In the genomic region with DNA sequence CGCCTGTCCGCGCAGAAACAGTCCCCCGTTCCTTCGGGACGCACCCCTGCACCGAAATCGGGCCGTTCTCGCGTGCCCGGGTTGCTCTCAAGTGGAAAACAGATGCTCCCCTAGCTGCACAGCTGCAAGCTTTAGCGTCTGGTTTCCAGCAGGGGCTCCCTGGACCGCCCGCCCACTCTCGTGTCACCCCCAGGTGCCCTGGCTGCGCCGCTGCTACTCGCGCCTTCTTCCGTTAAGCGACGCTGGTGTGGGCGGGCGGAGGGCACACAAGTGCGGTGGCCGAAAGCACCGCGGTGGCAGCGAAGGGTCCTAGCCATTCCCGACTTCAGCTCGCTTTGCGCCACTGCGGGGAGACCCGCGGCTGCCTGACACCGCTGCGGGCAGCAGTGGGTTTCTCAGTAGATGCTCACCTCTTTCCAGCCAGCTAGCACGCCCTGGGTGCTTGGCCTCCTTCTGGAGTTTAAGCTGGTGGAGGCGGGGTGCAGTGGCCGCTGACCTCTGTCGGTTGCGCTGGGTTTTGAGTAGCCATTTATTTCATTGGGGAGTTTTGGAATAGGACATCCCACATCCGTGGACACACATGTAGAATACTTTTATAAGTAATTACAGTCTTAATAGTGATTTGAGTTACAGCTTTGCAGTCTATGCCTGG, we compare ENCODE assay signal across 1 cellular context.
TF ChIP-seq lines count a peak whose summit lies in the region.

No MANE protein-coding gene starts in this region.

TF ChIP-seq in HepG2, 621 proteins besides CTCF, POLR2A, EP300 and RAD21 (continued from another document and continues in another):
- TF ChIP-seq, protein P1, sequence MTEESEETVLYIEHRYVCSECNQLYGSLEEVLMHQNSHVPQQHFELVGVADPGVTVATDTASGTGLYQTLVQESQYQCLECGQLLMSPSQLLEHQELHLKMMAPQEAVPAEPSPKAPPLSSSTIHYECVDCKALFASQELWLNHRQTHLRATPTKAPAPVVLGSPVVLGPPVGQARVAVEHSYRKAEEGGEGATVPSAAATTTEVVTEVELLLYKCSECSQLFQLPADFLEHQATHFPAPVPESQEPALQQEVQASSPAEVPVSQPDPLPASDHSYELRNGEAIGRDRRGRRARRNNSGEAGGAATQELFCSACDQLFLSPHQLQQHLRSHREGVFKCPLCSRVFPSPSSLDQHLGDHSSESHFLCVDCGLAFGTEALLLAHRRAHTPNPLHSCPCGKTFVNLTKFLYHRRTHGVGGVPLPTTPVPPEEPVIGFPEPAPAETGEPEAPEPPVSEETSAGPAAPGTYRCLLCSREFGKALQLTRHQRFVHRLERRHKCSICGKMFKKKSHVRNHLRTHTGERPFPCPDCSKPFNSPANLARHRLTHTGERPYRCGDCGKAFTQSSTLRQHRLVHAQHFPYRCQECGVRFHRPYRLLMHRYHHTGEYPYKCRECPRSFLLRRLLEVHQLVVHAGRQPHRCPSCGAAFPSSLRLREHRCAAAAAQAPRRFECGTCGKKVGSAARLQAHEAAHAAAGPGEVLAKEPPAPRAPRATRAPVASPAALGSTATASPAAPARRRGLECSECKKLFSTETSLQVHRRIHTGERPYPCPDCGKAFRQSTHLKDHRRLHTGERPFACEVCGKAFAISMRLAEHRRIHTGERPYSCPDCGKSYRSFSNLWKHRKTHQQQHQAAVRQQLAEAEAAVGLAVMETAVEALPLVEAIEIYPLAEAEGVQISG (CRISPR knock-in tag; IDR thresholded peaks at IDR 0.05) = peak; percentile 46
- TF ChIP-seq, protein P2, sequence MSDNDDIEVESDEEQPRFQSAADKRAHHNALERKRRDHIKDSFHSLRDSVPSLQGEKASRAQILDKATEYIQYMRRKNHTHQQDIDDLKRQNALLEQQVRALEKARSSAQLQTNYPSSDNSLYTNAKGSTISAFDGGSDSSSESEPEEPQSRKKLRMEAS (IDR thresholded peaks at IDR 0.05) = peak; percentile 35; the same call in 1 of the 2 replicates
- no peak for TF ChIP-seq SIX1 (CRISPR knock-in tag; IDR thresholded peaks at IDR 0.05; ENCODE audit: borderline replicate concordance)
- TF ChIP-seq HMG20B (CRISPR knock-in tag; conservative IDR thresholded peaks at IDR 0.05) = no peak
- TF ChIP-seq, protein P3, sequence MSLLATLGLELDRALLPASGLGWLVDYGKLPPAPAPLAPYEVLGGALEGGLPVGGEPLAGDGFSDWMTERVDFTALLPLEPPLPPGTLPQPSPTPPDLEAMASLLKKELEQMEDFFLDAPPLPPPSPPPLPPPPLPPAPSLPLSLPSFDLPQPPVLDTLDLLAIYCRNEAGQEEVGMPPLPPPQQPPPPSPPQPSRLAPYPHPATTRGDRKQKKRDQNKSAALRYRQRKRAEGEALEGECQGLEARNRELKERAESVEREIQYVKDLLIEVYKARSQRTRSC (CRISPR knock-in tag; IDR thresholded peaks at IDR 0.05; ENCODE audit: low read depth) = no peak
- TF ChIP-seq ZNF788 (CRISPR knock-in tag; IDR thresholded peaks at IDR 0.05; ENCODE audit: borderline replicate concordance) = peak; percentile 38; the same call in 1 of the 2 replicates
- no peak; the same call in 1 of the 2 replicates for TF ChIP-seq ZNF263 (CRISPR knock-in tag; IDR thresholded peaks at IDR 0.05)
- TF ChIP-seq CEBPG (CRISPR knock-in tag; IDR thresholded peaks at IDR 0.05) = no peak
- TF ChIP-seq, protein P4, sequence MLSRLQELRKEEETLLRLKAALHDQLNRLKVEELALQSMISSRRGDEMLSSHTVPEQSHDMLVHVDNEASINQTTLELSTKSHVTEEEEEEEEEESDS (CRISPR knock-in tag; IDR thresholded peaks at IDR 0.05; ENCODE audit: borderline replicate concordance) = no peak
- TF ChIP-seq ZNF446 (CRISPR knock-in tag; IDR thresholded peaks at IDR 0.05) = peak; percentile 84; the same call in 1 of the 2 replicates
- 0 out of 2 replicates have a peak, but pooled peaks have one; percentile 12 for TF ChIP-seq NCOA2 (CRISPR knock-in tag; IDR thresholded peaks at IDR 0.05)
- TF ChIP-seq TOPORS (CRISPR knock-in tag; IDR thresholded peaks at IDR 0.05) = peak; percentile 26; the same call in 1 of the 2 replicates
- TF ChIP-seq ZNF543 (CRISPR knock-in tag; IDR thresholded peaks at IDR 0.05) = no peak
- no peak for TF ChIP-seq FOXK2 (IDR thresholded peaks at IDR 0.05)
- TF ChIP-seq RAD51 (IDR thresholded peaks at IDR 0.05; ENCODE audit: borderline replicate concordance) = no peak
- TF ChIP-seq, protein P5, sequence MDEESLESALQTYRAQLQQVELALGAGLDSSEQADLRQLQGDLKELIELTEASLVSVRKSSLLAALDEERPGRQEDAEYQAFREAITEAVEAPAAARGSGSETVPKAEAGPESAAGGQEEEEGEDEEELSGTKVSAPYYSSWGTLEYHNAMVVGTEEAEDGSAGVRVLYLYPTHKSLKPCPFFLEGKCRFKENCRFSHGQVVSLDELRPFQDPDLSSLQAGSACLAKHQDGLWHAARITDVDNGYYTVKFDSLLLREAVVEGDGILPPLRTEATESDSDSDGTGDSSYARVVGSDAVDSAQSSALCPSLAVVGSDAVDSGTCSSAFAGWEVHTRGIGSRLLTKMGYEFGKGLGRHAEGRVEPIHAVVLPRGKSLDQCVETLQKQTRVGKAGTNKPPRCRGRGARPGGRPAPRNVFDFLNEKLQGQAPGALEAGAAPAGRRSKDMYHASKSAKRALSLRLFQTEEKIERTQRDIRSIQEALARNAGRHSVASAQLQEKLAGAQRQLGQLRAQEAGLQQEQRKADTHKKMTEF (CRISPR knock-in tag; IDR thresholded peaks at IDR 0.05) = peak; percentile 75; the same call in 1 of the 2 replicates
- TF ChIP-seq ZNF33B (CRISPR knock-in tag; IDR thresholded peaks at IDR 0.05) = peak; percentile 74; the same call in 1 of the 2 replicates
- peak; percentile 40; the same call in 1 of the 2 replicates for TF ChIP-seq ELF3 (CRISPR knock-in tag; IDR thresholded peaks at IDR 0.05)
- TF ChIP-seq, protein P6, sequence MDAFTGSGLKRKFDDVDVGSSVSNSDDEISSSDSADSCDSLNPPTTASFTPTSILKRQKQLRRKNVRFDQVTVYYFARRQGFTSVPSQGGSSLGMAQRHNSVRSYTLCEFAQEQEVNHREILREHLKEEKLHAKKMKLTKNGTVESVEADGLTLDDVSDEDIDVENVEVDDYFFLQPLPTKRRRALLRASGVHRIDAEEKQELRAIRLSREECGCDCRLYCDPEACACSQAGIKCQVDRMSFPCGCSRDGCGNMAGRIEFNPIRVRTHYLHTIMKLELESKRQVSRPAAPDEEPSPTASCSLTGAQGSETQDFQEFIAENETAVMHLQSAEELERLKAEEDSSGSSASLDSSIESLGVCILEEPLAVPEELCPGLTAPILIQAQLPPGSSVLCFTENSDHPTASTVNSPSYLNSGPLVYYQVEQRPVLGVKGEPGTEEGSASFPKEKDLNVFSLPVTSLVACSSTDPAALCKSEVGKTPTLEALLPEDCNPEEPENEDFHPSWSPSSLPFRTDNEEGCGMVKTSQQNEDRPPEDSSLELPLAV (CRISPR knock-in tag; conservative IDR thresholded peaks at IDR 0.05; ENCODE audit: low read depth) = no peak
- TF ChIP-seq U2AF1 (optimal IDR thresholded peaks at IDR 0.05; ENCODE audit: low read depth, low read length) = peak; percentile 52
- TF ChIP-seq AHR (CRISPR knock-in tag; IDR thresholded peaks at IDR 0.05) = no peak
- no peak for TF ChIP-seq ZNF343 (CRISPR knock-in tag; IDR thresholded peaks at IDR 0.05)
- TF ChIP-seq, protein P7, sequence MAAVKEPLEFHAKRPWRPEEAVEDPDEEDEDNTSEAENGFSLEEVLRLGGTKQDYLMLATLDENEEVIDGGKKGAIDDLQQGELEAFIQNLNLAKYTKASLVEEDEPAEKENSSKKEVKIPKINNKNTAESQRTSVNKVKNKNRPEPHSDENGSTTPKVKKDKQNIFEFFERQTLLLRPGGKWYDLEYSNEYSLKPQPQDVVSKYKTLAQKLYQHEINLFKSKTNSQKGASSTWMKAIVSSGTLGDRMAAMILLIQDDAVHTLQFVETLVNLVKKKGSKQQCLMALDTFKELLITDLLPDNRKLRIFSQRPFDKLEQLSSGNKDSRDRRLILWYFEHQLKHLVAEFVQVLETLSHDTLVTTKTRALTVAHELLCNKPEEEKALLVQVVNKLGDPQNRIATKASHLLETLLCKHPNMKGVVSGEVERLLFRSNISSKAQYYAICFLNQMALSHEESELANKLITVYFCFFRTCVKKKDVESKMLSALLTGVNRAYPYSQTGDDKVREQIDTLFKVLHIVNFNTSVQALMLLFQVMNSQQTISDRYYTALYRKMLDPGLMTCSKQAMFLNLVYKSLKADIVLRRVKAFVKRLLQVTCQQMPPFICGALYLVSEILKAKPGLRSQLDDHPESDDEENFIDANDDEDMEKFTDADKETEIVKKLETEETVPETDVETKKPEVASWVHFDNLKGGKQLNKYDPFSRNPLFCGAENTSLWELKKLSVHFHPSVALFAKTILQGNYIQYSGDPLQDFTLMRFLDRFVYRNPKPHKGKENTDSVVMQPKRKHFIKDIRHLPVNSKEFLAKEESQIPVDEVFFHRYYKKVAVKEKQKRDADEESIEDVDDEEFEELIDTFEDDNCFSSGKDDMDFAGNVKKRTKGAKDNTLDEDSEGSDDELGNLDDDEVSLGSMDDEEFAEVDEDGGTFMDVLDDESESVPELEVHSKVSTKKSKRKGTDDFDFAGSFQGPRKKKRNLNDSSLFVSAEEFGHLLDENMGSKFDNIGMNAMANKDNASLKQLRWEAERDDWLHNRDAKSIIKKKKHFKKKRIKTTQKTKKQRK (IDR thresholded peaks at IDR 0.05; ENCODE audit: low read length) = no peak
- TF ChIP-seq, protein P8, sequence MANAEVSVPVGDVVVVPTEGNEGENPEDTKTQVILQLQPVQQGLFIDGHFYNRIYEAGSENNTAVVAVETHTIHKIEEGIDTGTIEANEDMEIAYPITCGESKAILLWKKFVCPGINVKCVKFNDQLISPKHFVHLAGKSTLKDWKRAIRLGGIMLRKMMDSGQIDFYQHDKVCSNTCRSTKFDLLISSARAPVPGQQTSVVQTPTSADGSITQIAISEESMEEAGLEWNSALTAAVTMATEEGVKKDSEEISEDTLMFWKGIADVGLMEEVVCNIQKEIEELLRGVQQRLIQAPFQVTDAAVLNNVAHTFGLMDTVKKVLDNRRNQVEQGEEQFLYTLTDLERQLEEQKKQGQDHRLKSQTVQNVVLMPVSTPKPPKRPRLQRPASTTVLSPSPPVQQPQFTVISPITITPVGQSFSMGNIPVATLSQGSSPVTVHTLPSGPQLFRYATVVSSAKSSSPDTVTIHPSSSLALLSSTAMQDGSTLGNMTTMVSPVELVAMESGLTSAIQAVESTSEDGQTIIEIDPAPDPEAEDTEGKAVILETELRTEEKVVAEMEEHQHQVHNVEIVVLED (CRISPR knock-in tag; IDR thresholded peaks at IDR 0.05; ENCODE audit: borderline replicate concordance) = peak; percentile 72; the same call in 1 of the 2 replicates
- TF ChIP-seq SP1 (IDR thresholded peaks at IDR 0.05) = no peak
- peak; percentile 74; the same call in 1 of the 2 replicates for TF ChIP-seq SP1 (CRISPR knock-in tag; IDR thresholded peaks at IDR 0.05)
- TF ChIP-seq CCDC6 (CRISPR knock-in tag; IDR thresholded peaks at IDR 0.05) = no peak
- TF ChIP-seq ISL2 (CRISPR knock-in tag; IDR thresholded peaks at IDR 0.05) = 0 out of 2 replicates have a peak, but pooled peaks have one; percentile 54
- TF ChIP-seq, protein P9, sequence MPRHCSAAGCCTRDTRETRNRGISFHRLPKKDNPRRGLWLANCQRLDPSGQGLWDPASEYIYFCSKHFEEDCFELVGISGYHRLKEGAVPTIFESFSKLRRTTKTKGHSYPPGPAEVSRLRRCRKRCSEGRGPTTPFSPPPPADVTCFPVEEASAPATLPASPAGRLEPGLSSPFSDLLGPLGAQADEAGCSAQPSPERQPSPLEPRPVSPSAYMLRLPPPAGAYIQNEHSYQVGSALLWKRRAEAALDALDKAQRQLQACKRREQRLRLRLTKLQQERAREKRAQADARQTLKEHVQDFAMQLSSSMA (CRISPR knock-in tag; IDR thresholded peaks at IDR 0.05) = 0 out of 2 replicates have a peak, but pooled peaks have one; percentile 53
- TF ChIP-seq, protein P10, sequence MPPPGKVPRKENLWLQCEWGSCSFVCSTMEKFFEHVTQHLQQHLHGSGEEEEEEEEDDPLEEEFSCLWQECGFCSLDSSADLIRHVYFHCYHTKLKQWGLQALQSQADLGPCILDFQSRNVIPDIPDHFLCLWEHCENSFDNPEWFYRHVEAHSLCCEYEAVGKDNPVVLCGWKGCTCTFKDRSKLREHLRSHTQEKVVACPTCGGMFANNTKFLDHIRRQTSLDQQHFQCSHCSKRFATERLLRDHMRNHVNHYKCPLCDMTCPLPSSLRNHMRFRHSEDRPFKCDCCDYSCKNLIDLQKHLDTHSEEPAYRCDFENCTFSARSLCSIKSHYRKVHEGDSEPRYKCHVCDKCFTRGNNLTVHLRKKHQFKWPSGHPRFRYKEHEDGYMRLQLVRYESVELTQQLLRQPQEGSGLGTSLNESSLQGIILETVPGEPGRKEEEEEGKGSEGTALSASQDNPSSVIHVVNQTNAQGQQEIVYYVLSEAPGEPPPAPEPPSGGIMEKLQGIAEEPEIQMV (CRISPR knock-in tag; IDR thresholded peaks at IDR 0.05; ENCODE audit: low read depth) = no peak
- no peak for TF ChIP-seq SMYD3 (CRISPR knock-in tag; IDR thresholded peaks at IDR 0.05)
- TF ChIP-seq, protein P11, sequence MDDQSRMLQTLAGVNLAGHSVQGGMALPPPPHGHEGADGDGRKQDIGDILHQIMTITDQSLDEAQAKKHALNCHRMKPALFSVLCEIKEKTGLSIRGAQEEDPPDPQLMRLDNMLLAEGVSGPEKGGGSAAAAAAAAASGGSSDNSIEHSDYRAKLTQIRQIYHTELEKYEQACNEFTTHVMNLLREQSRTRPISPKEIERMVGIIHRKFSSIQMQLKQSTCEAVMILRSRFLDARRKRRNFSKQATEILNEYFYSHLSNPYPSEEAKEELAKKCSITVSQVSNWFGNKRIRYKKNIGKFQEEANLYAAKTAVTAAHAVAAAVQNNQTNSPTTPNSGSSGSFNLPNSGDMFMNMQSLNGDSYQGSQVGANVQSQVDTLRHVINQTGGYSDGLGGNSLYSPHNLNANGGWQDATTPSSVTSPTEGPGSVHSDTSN (CRISPR knock-in tag; IDR thresholded peaks at IDR 0.05; ENCODE audit: borderline replicate concordance) = no peak
- no peak for TF ChIP-seq TCF7 (IDR thresholded peaks at IDR 0.05; ENCODE audit: low read depth)
